In genomic region chr7:107147464-107148214, GRCh38 we compare ENCODE assay signal across 8 cellular contexts. TPM values are rescaled to one million over a fixed set of nuclear protein-coding genes. Genes with fewer than 3 reads are reported as not detected.
DNase-seq lines count a peak whose midpoint lies in the region; ATAC-seq and TF ChIP-seq lines count a peak whose summit lies in the region.

No MANE protein-coding gene starts in this region.

- peaks cover 2% of the 10 kb centered on the region for H3K4me1 Mint-ChIP-seq in endothelial cell (ENCODE audit: unreplicated experiment)
- H3K4me1 Mint-ChIP-seq in naive B cell, result peaks cover 0 to 2% (median 0%) of the 10 kb centered on the region in 3 donors

- H3K9me3 Mint-ChIP-seq in endothelial cell (ENCODE audit: unreplicated experiment) (no peaks in the 10 kb centered on the region), naive B cell (no peaks in the 10 kb centered on the region)

- H4K20me1 ChIP-seq in SU-DHL-6 (ENCODE audit: low read depth, low read length), result no peaks in the 10 kb centered on the region

- no peaks in the 10 kb centered on the region for H3K36me3 Mint-ChIP-seq in endothelial cell (ENCODE audit: low read depth, unreplicated experiment)
- no peaks in the 10 kb centered on the region for H3K36me3 Mint-ChIP-seq in naive B cell

- TF ChIP-seq CTCF in SU-DHL-6 (IDR thresholded peaks at IDR 0.05; ENCODE audit: insufficient read depth, low read length, poor library complexity, severe bottlenecking) (peak; percentile 64), endothelial cell (IDR thresholded peaks at IDR 0.05; ENCODE audit: unreplicated experiment) (peak; percentile 59)

- H3K9ac ChIP-seq in SU-DHL-6 (ENCODE audit: low read length), result no peak overlapping the region

- ATAC-seq in HG02759 (IDR thresholded peaks at IDR 0.05; ENCODE audit: unreplicated experiment) (peak; percentile 52), naive B cell (ENCODE audit: low read depth in 2 of 2) (peak; percentile 75 to 80), GM18511 (IDR thresholded peaks at IDR 0.05; ENCODE audit: unreplicated experiment) (no peak)

- no peaks in the 10 kb centered on the region for H3K9me3 ChIP-seq in SU-DHL-6 (ENCODE audit: insufficient read depth, low read length)

- no peak overlapping the region for H3K4me3 ChIP-seq in SU-DHL-6 (ENCODE audit: insufficient read depth, low read length, poor library complexity, severe bottlenecking)

- DNase-seq in NCI-H82 (lab: John Stamatoyannopoulos, UW), result peak; percentile 50
- no peak for DNase-seq in NCI-H82 treated with DMSO at 0.1 percent for 48 hours (lab: John Stamatoyannopoulos, UW; ENCODE audit: unreplicated experiment)
- DNase-seq in endothelial cell (ENCODE audit: low spot score), result peak; percentile 29
- DNase-seq in naive B cell, result peak; percentile 19
- no peak for DNase-seq in HPDE6-E6E7 (ENCODE audit: extremely low spot score)

- H3K79me2 ChIP-seq in SU-DHL-6 (ENCODE audit: insufficient read depth, low read length), result no peaks in the 10 kb centered on the region

- no peaks in the 10 kb centered on the region for H3K27me3 ChIP-seq in SU-DHL-6 (ENCODE audit: low read length)

- no peaks in the 10 kb centered on the region for H3K27me3 Mint-ChIP-seq in endothelial cell (ENCODE audit: unreplicated experiment)
- no peaks in the 10 kb centered on the region for H3K27me3 Mint-ChIP-seq in naive B cell

- H3K36me3 ChIP-seq in SU-DHL-6 (ENCODE audit: low read length), result no peaks in the 10 kb centered on the region

- H3K4me3 Mint-ChIP-seq in endothelial cell (ENCODE audit: unreplicated experiment), result no peak overlapping the region
- H3K4me3 Mint-ChIP-seq in naive B cell, result no peak overlapping the region

- H2AFZ ChIP-seq in SU-DHL-6 (ENCODE audit: low read depth, low read length, severe bottlenecking), result peak overlapping the region; percentile 29

- H3K27ac Mint-ChIP-seq in endothelial cell (ENCODE audit: unreplicated experiment) (no peak overlapping the region), naive B cell (no peak overlapping the region)

- H3K9me2 ChIP-seq in SU-DHL-6 (replicated peaks; ENCODE audit: insufficient read depth, low read length), result no peaks in the 10 kb centered on the region

- peak overlapping the region; percentile 31 for H3K4me2 ChIP-seq in SU-DHL-6 (ENCODE audit: low read depth, low read length, poor library complexity, severe bottlenecking)

- no peaks in the 10 kb centered on the region for H3F3A ChIP-seq in SU-DHL-6 (ENCODE audit: insufficient read depth)

- H3K27ac ChIP-seq in SU-DHL-6 (ENCODE audit: low read depth, low read length), result no peak overlapping the region

RNA-seq across cellular contexts. Expression of gene HBP1, which starts 21.2 kb away (rescaled TPM):
- 50.9 TPM for total RNA-seq in endothelial cell (ENCODE audit: unreplicated experiment)
- 100 to 1,000 TPM in 1 of 6 donors, 10 to 100 TPM in 5; 62.1 to 157 (median 71.8) TPM for polyA plus RNA-seq in naive B cell (ENCODE audit: low read depth in 6 of 6)

Comparison
In these comparisons a context has a peak if more than half of its experiments do, and no peak if none do; other contexts are left out.
1. DNase-seq: peak in NCI-H82 (single experiment), endothelial cell (single experiment) and naive B cell (single experiment); none in NCI-H82 treated with DMSO at 0.1 percent for 48 hours (single experiment) and HPDE6-E6E7 (single experiment).